In genomic region chr2:64532030-64532429, GRCh38 we compare ENCODE assay signal across 14 cellular contexts.
"Had no signal": no experiment of that assay in that cellular context is flagged by ENCODE, and none has a peak within 500 bp of the region (broad histone marks: within the 10 kb centered on the region; RNA-seq: fewer than 3 reads in every experiment).

No MANE protein-coding gene starts in this region.

- H3K4me3 Mint-ChIP-seq: activated naive CD8-positive, alpha-beta T cell treated with anti-CD3 and anti-CD28 coated beads, Interleukin-2, amount 10 ng/mL, durations not matched to agents 7 days and 5 days; activated T-cell treated with anti-CD3 and anti-CD28 coated beads, Interleukin-2, amount 50 U/mL, for 24 hours; brain; neural crest cell had no signal

- H3K9me3 Mint-ChIP-seq: activated naive CD8-positive, alpha-beta T cell treated with anti-CD3 and anti-CD28 coated beads, Interleukin-2, amount 10 ng/mL, durations not matched to agents 7 days and 5 days; activated T-cell treated with anti-CD3 and anti-CD28 coated beads, Interleukin-2, amount 50 U/mL, for 24 hours; brain; neural crest cell had no signal

- H3K27me3 ChIP-seq: upper lobe of right lung had no signal

- H3K27ac Mint-ChIP-seq: activated naive CD8-positive, alpha-beta T cell treated with anti-CD3 and anti-CD28 coated beads, Interleukin-2, amount 10 ng/mL, durations not matched to agents 7 days and 5 days had no signal

- H3K27me3 Mint-ChIP-seq: activated naive CD8-positive, alpha-beta T cell treated with anti-CD3 and anti-CD28 coated beads, Interleukin-2, amount 10 ng/mL, durations not matched to agents 7 days and 5 days; activated T-cell treated with anti-CD3 and anti-CD28 coated beads, Interleukin-2, amount 50 U/mL, for 24 hours; brain had no signal

- ATAC-seq: sciatic nerve, upper lobe of right lung had no signal

- H3K27ac ChIP-seq: thoracic aorta, upper lobe of right lung had no signal

- DNase-seq: activated CD4-positive, alpha-beta T cell treated with anti-CD3 and anti-CD28 coated beads, Interleukin-2, amount 50 U/mL, for 48 hours; activated CD4-positive, CD25-positive, alpha-beta regulatory T cell treated with anti-CD3 and anti-CD28 coated beads, Interleukin-2, amount 50 U/mL, for 72 hours; activated gamma-delta T cell treated with Interleukin-2 at 50 U/mL for 16 hours; activated naive CD8-positive, alpha-beta T cell treated with anti-CD3 and anti-CD28 coated beads, Interleukin-2, amount 10 ng/mL, durations not matched to agents 7 days and 5 days; activated T-cell treated with anti-CD3 and anti-CD28 coated beads, Interleukin-2, amount 50 U/mL, for 24 hours; central memory CD4-positive, alpha-beta T cell; cortex of kidney; effector CD8-positive, alpha-beta T cell; foreskin fibroblast; upper lobe of right lung had no signal

- H3K9me3 ChIP-seq: thoracic aorta, upper lobe of right lung had no signal
